Comparison of ENCODE assay signal across 21 cellular contexts in the genomic region with DNA sequence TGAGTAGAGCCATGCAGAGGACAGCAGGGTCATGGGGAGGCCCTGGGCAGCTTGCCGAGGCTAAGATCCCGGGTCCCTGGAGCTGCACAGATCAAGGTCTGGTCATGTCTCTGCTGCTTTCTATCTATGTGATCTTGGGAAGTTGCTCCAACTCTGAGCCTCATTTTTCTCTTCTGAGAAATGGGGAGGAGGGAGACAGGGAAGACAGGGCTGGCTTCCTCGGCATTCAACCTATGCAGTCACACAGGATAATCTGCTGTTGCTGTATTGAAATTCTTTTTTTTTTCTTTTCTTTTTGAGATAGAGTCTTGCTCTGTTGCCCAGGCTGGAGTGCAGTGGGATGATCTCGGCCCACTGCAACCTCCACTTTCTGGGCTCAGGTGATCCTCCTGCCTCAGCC. TPM values are rescaled to one million over a fixed set of nuclear protein-coding genes. Genes with fewer than 3 reads are reported as not detected.
DNase-seq lines count a peak whose midpoint lies in the region; ATAC-seq and TF ChIP-seq lines count a peak whose summit lies in the region.
"Had no signal": no experiment of that assay in that cellular context is flagged by ENCODE, and none has a peak within 500 bp of the region (broad histone marks: within the 10 kb centered on the region; RNA-seq: fewer than 3 reads in every experiment).

No MANE protein-coding gene starts in this region.

- no peak overlapping the region for H2BK12ac ChIP-seq in trophoblast cell (ENCODE audit: low read length)

- no peak overlapping the region for H2BK5ac ChIP-seq in trophoblast cell (ENCODE audit: low read depth, low read length, poor library complexity)

- ATAC-seq in upper lobe of left lung (ENCODE audit: low FRiP score in 2 of 2) = no peak

- H3K23ac ChIP-seq in trophoblast cell (ENCODE audit: low read length) = no peak overlapping the region

- POLR2A ChIA-PET in activated CD4-positive, alpha-beta T cell treated with anti-CD3 and anti-CD28 coated beads, Interleukin-2, amount 10 ng/mL, durations not matched to agents 7 days and 5 days (lab: Charles Lee) = no interaction called here
- POLR2A ChIA-PET in Caco-2 (lab: Charles Lee) = no interaction called here

- peaks cover 81% of the 10 kb centered on the region for H3K4me1 Mint-ChIP-seq in activated CD4-positive, alpha-beta T cell treated with anti-CD3 and anti-CD28 coated beads, Interleukin-2, amount 10 ng/mL, durations not matched to agents 7 days and 5 days
- peaks cover 77% of the 10 kb centered on the region for H3K4me1 Mint-ChIP-seq in activated naive CD8-positive, alpha-beta T cell treated with anti-CD3 and anti-CD28 coated beads for 36 hours
- peaks cover 9% of the 10 kb centered on the region for H3K4me1 Mint-ChIP-seq in Caco-2 (ENCODE audit: low read depth, unreplicated experiment)

- H2AFZ ChIP-seq in OCI-LY3 (ENCODE audit: low read depth, low read length) (no peak overlapping the region), trophoblast cell (ENCODE audit: insufficient read depth, low read length, poor library complexity) (no peak overlapping the region)

- intact Hi-C loops in Caco-2 (cut with micrococcal nuclease; ENCODE audit: unreplicated experiment) = no loop called here

- CTCF ChIA-PET in activated CD4-positive, alpha-beta T cell treated with anti-CD3 and anti-CD28 coated beads, Interleukin-2, amount 10 ng/mL, durations not matched to agents 7 days and 5 days (lab: Charles Lee) = interaction anchor here (1.1 to 3.0 kb wide), 5 partner anchors 12 to 87 kb away, joined by 3 to 13 read pairs (median 11); partner anchors contain the start of gene CD82
- CTCF ChIA-PET in Caco-2 (lab: Charles Lee) = interaction anchor here (1.3 kb wide), 1 partner anchor 54 kb away, joined by 4 read pairs; no protein-coding TSS in a partner anchor

- H3K36me3 Mint-ChIP-seq in activated CD4-positive, alpha-beta T cell treated with anti-CD3 and anti-CD28 coated beads, Interleukin-2, amount 10 ng/mL, durations not matched to agents 7 days and 5 days (ENCODE audit: low read depth) = peaks cover 56% of the 10 kb centered on the region
- peaks cover 59% of the 10 kb centered on the region for H3K36me3 Mint-ChIP-seq in activated naive CD8-positive, alpha-beta T cell treated with anti-CD3 and anti-CD28 coated beads for 36 hours
- H3K36me3 Mint-ChIP-seq in Caco-2 (ENCODE audit: insufficient read depth, unreplicated experiment) = no peaks in the 10 kb centered on the region

- H3K4me3 ChIP-seq in OCI-LY3 (ENCODE audit: low read length) (no peak overlapping the region), trophoblast cell (ENCODE audit: low read depth, low read length) (no peak overlapping the region), Caco-2 (ENCODE audit: low read depth, low read length) (no peak overlapping the region), upper lobe of left lung (no peak overlapping the region)
- H3K4me3 ChIP-seq: esophagus muscularis mucosa, gastrocnemius medialis, suprapubic skin had no signal

- TF ChIP-seq POLR2A in upper lobe of left lung (IDR thresholded peaks at IDR 0.05) = no peak

- WGBS in trophoblast cell (ENCODE audit: extremely low coverage, insufficient coverage, insufficient read length) = no CpG with 5 or more reads among the region's 4 CpGs
- 90 to 95% methylated on average over 4 of the region's 4 CpGs for WGBS in upper lobe of left lung, 2 donors

- no peaks in the 10 kb centered on the region for H3K27me3 Mint-ChIP-seq in activated CD4-positive, alpha-beta T cell treated with anti-CD3 and anti-CD28 coated beads, Interleukin-2, amount 10 ng/mL, durations not matched to agents 7 days and 5 days
- no peaks in the 10 kb centered on the region for H3K27me3 Mint-ChIP-seq in activated naive CD8-positive, alpha-beta T cell treated with anti-CD3 and anti-CD28 coated beads for 36 hours
- H3K27me3 Mint-ChIP-seq in Caco-2 (ENCODE audit: insufficient read depth, unreplicated experiment) = peaks cover 4% of the 10 kb centered on the region

- H4K8ac ChIP-seq in trophoblast cell (ENCODE audit: low read depth, low read length) = no peak overlapping the region

- TF ChIP-seq CTCF in OCI-LY3 (IDR thresholded peaks at IDR 0.05; ENCODE audit: low read depth, low read length) (no peak), Caco-2 (IDR thresholded peaks at IDR 0.05; ENCODE audit: insufficient read depth in 1 of 2, low read depth in 1 of 2, low read length in 1 of 2, severe bottlenecking in 1 of 2, unreplicated experiment in 1 of 2) (no peak), upper lobe of left lung (IDR thresholded peaks at IDR 0.05) (no peak)

- no peaks in the 10 kb centered on the region for H3K27me3 ChIP-seq in OCI-LY3 (ENCODE audit: low read depth, low read length)
- H3K27me3 ChIP-seq in trophoblast cell (ENCODE audit: insufficient read depth, low read length) = no peaks in the 10 kb centered on the region
- no peaks in the 10 kb centered on the region for H3K27me3 ChIP-seq in Caco-2 (replicated peaks; ENCODE audit: control insufficient read depth, insufficient read depth, low read length)
- no peaks in the 10 kb centered on the region for H3K27me3 ChIP-seq in upper lobe of left lung
- H3K27me3 ChIP-seq: esophagus muscularis mucosa, gastrocnemius medialis, suprapubic skin had no signal

- H3K27ac ChIP-seq in OCI-LY3 (ENCODE audit: low read length) (peak overlapping the region; percentile 92), trophoblast cell (ENCODE audit: low read depth, low read length) (no peak overlapping the region), upper lobe of left lung (no peak overlapping the region)
- H3K27ac ChIP-seq: esophagus muscularis mucosa, suprapubic skin had no signal

- H3K27ac Mint-ChIP-seq in activated CD4-positive, alpha-beta T cell treated with anti-CD3 and anti-CD28 coated beads, Interleukin-2, amount 10 ng/mL, durations not matched to agents 7 days and 5 days = peak overlapping the region; percentile 90
- H3K27ac Mint-ChIP-seq in activated naive CD8-positive, alpha-beta T cell treated with anti-CD3 and anti-CD28 coated beads for 36 hours = peak overlapping the region; percentile 64
- no peak overlapping the region for H3K27ac Mint-ChIP-seq in Caco-2 (ENCODE audit: unreplicated experiment)
- H3K27ac Mint-ChIP-seq: HFFc6 had no signal

- H3K18ac ChIP-seq in trophoblast cell (ENCODE audit: low read length) = no peak overlapping the region

- H3K4me2 ChIP-seq in OCI-LY3 (ENCODE audit: low read length) (peak overlapping the region; percentile 60), trophoblast cell (ENCODE audit: low read length) (no peak overlapping the region)

- no peak overlapping the region for H4K91ac ChIP-seq in trophoblast cell (ENCODE audit: low read depth, low read length)

- H3K9ac ChIP-seq in OCI-LY3 (ENCODE audit: low read length) (peak overlapping the region; percentile 55), trophoblast cell (ENCODE audit: low read length) (no peak overlapping the region)

- no peak overlapping the region for H4K12ac ChIP-seq in trophoblast cell (ENCODE audit: low read depth, low read length)

- H3K9me3 Mint-ChIP-seq in activated CD4-positive, alpha-beta T cell treated with anti-CD3 and anti-CD28 coated beads, Interleukin-2, amount 10 ng/mL, durations not matched to agents 7 days and 5 days = no peaks in the 10 kb centered on the region
- no peaks in the 10 kb centered on the region for H3K9me3 Mint-ChIP-seq in activated naive CD8-positive, alpha-beta T cell treated with anti-CD3 and anti-CD28 coated beads for 36 hours
- H3K9me3 Mint-ChIP-seq in Caco-2 (ENCODE audit: unreplicated experiment) = no peaks in the 10 kb centered on the region
- H3K9me3 Mint-ChIP-seq: HFFc6 had no signal

- BruUV-seq in Caco-2 (replicated peaks; lab: Mats Ljungman, UMichigan) = no TSS peak

- no peak overlapping the region for H3K4me3 Mint-ChIP-seq in activated CD4-positive, alpha-beta T cell treated with anti-CD3 and anti-CD28 coated beads, Interleukin-2, amount 10 ng/mL, durations not matched to agents 7 days and 5 days
- H3K4me3 Mint-ChIP-seq in activated naive CD8-positive, alpha-beta T cell treated with anti-CD3 and anti-CD28 coated beads for 36 hours = no peak overlapping the region
- no peak overlapping the region for H3K4me3 Mint-ChIP-seq in Caco-2 (ENCODE audit: unreplicated experiment)
- H3K4me3 Mint-ChIP-seq: HFFc6 had no signal

- H3K36me3 ChIP-seq in OCI-LY3 (replicated peaks; ENCODE audit: low read depth, low read length) = peaks cover 56% of the 10 kb centered on the region
- H3K36me3 ChIP-seq in trophoblast cell (ENCODE audit: control insufficient read depth in 1 of 2, insufficient read depth in 2 of 2, low read length in 2 of 2) = no peaks in the 10 kb centered on the region
- no peaks in the 10 kb centered on the region for H3K36me3 ChIP-seq in Caco-2 (ENCODE audit: control insufficient read depth, insufficient read depth, low read length)
- peaks cover 6 to 22% (median 15%) of the 10 kb centered on the region in 4 donors for H3K36me3 ChIP-seq in upper lobe of left lung

- no peak overlapping the region for H2BK120ac ChIP-seq in trophoblast cell (ENCODE audit: insufficient read depth, low read length, poor library complexity)

- no peaks in the 10 kb centered on the region for H4K20me1 ChIP-seq in OCI-LY3 (ENCODE audit: insufficient read depth, low read length)

- no peak for DNase-seq in activated CD4-positive, alpha-beta T cell treated with anti-CD3 and anti-CD28 coated beads, Interleukin-2, amount 10 ng/mL, durations not matched to agents 7 days and 5 days
- no peak for DNase-seq in activated CD4-positive, alpha-beta T cell treated with anti-CD3 and anti-CD28 coated beads for 48 hours
- DNase-seq in activated naive CD8-positive, alpha-beta T cell treated with anti-CD3 and anti-CD28 coated beads for 36 hours = no peak
- peak; percentile 53 to 79 for DNase-seq in trophoblast cell
- no peak for DNase-seq in Caco-2
- no peak for DNase-seq in iPS-NIHi7 (ENCODE audit: extremely low spot score)
- DNase-seq in upper lobe of left lung = no peak
- DNase-seq: activated CD4-positive, alpha-beta T cell treated with anti-CD3 and anti-CD28 coated beads, Interleukin-2, amount 50 U/mL, for 48 hours; aorta; effector CD8-positive, alpha-beta T cell; GF-D8; HFFc6; KBM-7; kidney; NCI-H1694; Right ventricle myocardium superior; SW 1271 had no signal

- H2AK5ac ChIP-seq in trophoblast cell (ENCODE audit: low read length) = no peak overlapping the region

- TF ChIP-seq EP300 in upper lobe of left lung (IDR thresholded peaks at IDR 0.05) = no peak

- H3K79me2 ChIP-seq in OCI-LY3 (ENCODE audit: low read length) (peaks cover 9% of the 10 kb centered on the region), trophoblast cell (ENCODE audit: control insufficient read depth, insufficient read depth, low read length, poor library complexity) (no peaks in the 10 kb centered on the region)

- H3K4me1 ChIP-seq in OCI-LY3 (ENCODE audit: low read length) = peaks cover 85% of the 10 kb centered on the region
- H3K4me1 ChIP-seq in trophoblast cell (ENCODE audit: control insufficient read depth in 1 of 2, insufficient read depth in 2 of 2, low read length in 2 of 2) = no peaks in the 10 kb centered on the region
- no peaks in the 10 kb centered on the region for H3K4me1 ChIP-seq in Caco-2
- H3K4me1 ChIP-seq in upper lobe of left lung = peaks cover 33 to 53% (median 45%) of the 10 kb centered on the region in 4 donors

- no peak overlapping the region for H3K14ac ChIP-seq in trophoblast cell (ENCODE audit: low read length)

- no peak overlapping the region for H3K4ac ChIP-seq in trophoblast cell (ENCODE audit: low read depth, low read length)

- no peaks in the 10 kb centered on the region for H3K9me3 ChIP-seq in OCI-LY3 (ENCODE audit: insufficient read depth, low read length)
- H3K9me3 ChIP-seq in trophoblast cell (ENCODE audit: insufficient read depth, low read depth, low read length) = peaks cover 2% of the 10 kb centered on the region
- no peaks in the 10 kb centered on the region for H3K9me3 ChIP-seq in Caco-2
- no peaks in the 10 kb centered on the region for H3K9me3 ChIP-seq in upper lobe of left lung
- H3K9me3 ChIP-seq: esophagus muscularis mucosa, gastrocnemius medialis, suprapubic skin had no signal

- no peaks in the 10 kb centered on the region for H3K79me1 ChIP-seq in trophoblast cell (ENCODE audit: low read length)

RNA-seq across cellular contexts. Expression of gene CD82, which starts 45.1 kb away (rescaled TPM):
- 100 to 1,000 TPM; 126 to 128 TPM for total RNA-seq in activated CD4-positive, alpha-beta T cell treated with anti-CD3 and anti-CD28 coated beads, Interleukin-2, amount 10 ng/mL, durations not matched to agents 7 days and 5 days
- total RNA-seq in activated naive CD8-positive, alpha-beta T cell treated with anti-CD3 and anti-CD28 coated beads for 36 hours = 100 to 1,000 TPM; 339 to 343 TPM
- polyA plus RNA-seq in trophoblast cell (2013) = 0.61 and 1.0 TPM in 2 replicates
- 3.7 and 4.3 TPM in 2 replicates for total RNA-seq in Caco-2 (2022)
- total RNA-seq in upper lobe of left lung = 100 to 1,000 TPM in 2 of 6 donors, 10 to 100 TPM in 4; 29.8 to 148 (median 69.9) TPM

Comparison
In these comparisons a context has a peak if more than half of its experiments do, and no peak if none do; other contexts are left out.
1. DNase-seq: peak in trophoblast cell (2 of 2); none in activated CD4-positive, alpha-beta T cell treated with anti-CD3 and anti-CD28 coated beads, Interleukin-2, amount 10 ng/mL, durations not matched to agents 7 days and 5 days (single experiment), activated CD4-positive, alpha-beta T cell treated with anti-CD3 and anti-CD28 coated beads for 48 hours (single experiment), activated naive CD8-positive, alpha-beta T cell treated with anti-CD3 and anti-CD28 coated beads for 36 hours (single experiment), Caco-2 (0 of 2), iPS-NIHi7 (single experiment) and upper lobe of left lung (0 of 2).